Comparison of ENCODE assay signal across 10 cellular contexts in genomic region chr20:56429496-56429895, GRCh38. TPM values are rescaled to one million over a fixed set of nuclear protein-coding genes. Genes with fewer than 3 reads are reported as not detected.
DNase-seq lines count a peak whose midpoint lies in the region; ATAC-seq, FAIRE-seq and TF ChIP-seq lines count a peak whose summit lies in the region.
"Had no signal": no experiment of that assay in that cellular context is flagged by ENCODE, and none has a peak within 500 bp of the region (broad histone marks: within the 10 kb centered on the region; RNA-seq: fewer than 3 reads in every experiment).

No MANE protein-coding gene starts in this region.

- H3K9me1 ChIP-seq in keratinocyte (ENCODE audit: control insufficient read depth, extremely low read depth, insufficient read depth, low read length): no peaks in the 10 kb centered on the region

- H3K9me3 ChIP-seq in keratinocyte (ENCODE audit: control insufficient read depth, low read depth, low read length): no peaks in the 10 kb centered on the region
- no peaks in the 10 kb centered on the region for H3K9me3 ChIP-seq in SJCRH30 (replicated peaks)
- H3K9me3 ChIP-seq: thoracic aorta had no signal

- H3K4me2 ChIP-seq in keratinocyte (ENCODE audit: control insufficient read depth, extremely low read depth, insufficient read depth, low read depth, low read length): no peak overlapping the region

- H3K27ac ChIP-seq in keratinocyte (ENCODE audit: control insufficient read depth, insufficient read depth, low read length) (no peak overlapping the region), SJCRH30 (no peak overlapping the region)
- H3K27ac ChIP-seq: thoracic aorta had no signal

- peak overlapping the region; percentile 31 for H2AFZ ChIP-seq in keratinocyte (ENCODE audit: control insufficient read depth, low read length)

- H3K36me3 ChIP-seq in keratinocyte (ENCODE audit: control insufficient read depth in 2 of 2, extremely low read depth in 1 of 2, insufficient read depth in 2 of 2, low read length in 2 of 2) (no peaks in the 10 kb centered on the region), SJCRH30 (no peaks in the 10 kb centered on the region)
- H3K36me3 ChIP-seq: thoracic aorta had no signal

- TF ChIP-seq CTCF in keratinocyte (optimal IDR thresholded peaks at IDR 0.05 in 1 of 3, IDR thresholded peaks at IDR 0.05 in 1 of 3, conservative IDR thresholded peaks at IDR 0.05 in 1 of 3; ENCODE audit: extremely low read depth in 1 of 3, insufficient read depth in 2 of 3, low read length in 3 of 3): no peak

- peak; percentile 38 for DNase-seq in stimulated activated CD4-positive, alpha-beta T cell treated with anti-CD3 and anti-CD28 coated beads, Interleukin-12 subunit alpha, Interleukin-12 subunit beta, amount 100 ng/mL, for 4 hours
- no peak for DNase-seq in stimulated activated CD4-positive, alpha-beta T cell treated with anti-CD3 and anti-CD28 coated beads, Interleukin-2, amount 100 ng/mL, for 48 hours
- DNase-seq in activated CD8-positive, alpha-beta memory T cell treated with anti-CD3 and anti-CD28 coated beads, Interleukin-2, amount 50 U/mL, for 48 hours: peak; percentile 62
- DNase-seq in keratinocyte (ENCODE audit: low read depth, low spot score) (peak; percentile 40), SJCRH30 (no peak), DMS153 treated with DMSO at 0.1 percent for 48 hours (lab: John Stamatoyannopoulos, UW; ENCODE audit: unreplicated experiment) (no peak)

- ATAC-seq in GM18858 (IDR thresholded peaks at IDR 0.05; ENCODE audit: unreplicated experiment) (no peak), HG03378 (IDR thresholded peaks at IDR 0.05; ENCODE audit: unreplicated experiment) (no peak)

- no peaks in the 10 kb centered on the region for H4K20me1 ChIP-seq in keratinocyte (ENCODE audit: control insufficient read depth, extremely low read depth, insufficient read depth, low read length)

- H3K27me3 ChIP-seq in keratinocyte (ENCODE audit: control insufficient read depth, extremely low read depth, insufficient read depth, low read length) (no peaks in the 10 kb centered on the region), SJCRH30 (no peaks in the 10 kb centered on the region)

- dilution Hi-C loops in keratinocyte (cut with MboI; ENCODE audit: extremely low pct_ligation_motif_present, low sequenced_read_pairs): no loop called here

- H3K79me2 ChIP-seq in keratinocyte (ENCODE audit: control insufficient read depth, insufficient read depth, low read length): no peaks in the 10 kb centered on the region

- H3K4me3 ChIP-seq in keratinocyte (ENCODE audit: control insufficient read depth in 2 of 3, extremely low read depth in 1 of 3, insufficient read depth in 2 of 3, low read depth in 1 of 3, low read length in 3 of 3) (no peak overlapping the region), SJCRH30 (no peak overlapping the region)
- H3K4me3 ChIP-seq: thoracic aorta had no signal

- H3K4me1 ChIP-seq in keratinocyte (ENCODE audit: control insufficient read depth, extremely low read depth, insufficient read depth, low read length): peaks cover 13% of the 10 kb centered on the region
- peaks cover 29% of the 10 kb centered on the region for H3K4me1 ChIP-seq in SJCRH30

- H3K9ac ChIP-seq in keratinocyte (ENCODE audit: control insufficient read depth, extremely low read depth, insufficient read depth, low read length): no peak overlapping the region

- no peak for FAIRE-seq in keratinocyte (lab: Jason Lieb, UNC)
- FAIRE-seq: islet of Langerhans had no signal

RNA-seq across cellular contexts. Expression of gene CASS4, which starts 17.4 kb away (rescaled TPM):
- polyA plus RNA-seq in keratinocyte: 0.01 to 0.10 TPM in 2 of 3 replicates, not detected in the other
- 0.45 TPM for polyA plus RNA-seq in keratinocyte (2011; ENCODE audit: low read depth)
- 0.02 TPM in 1 of 2 replicates, not detected in the other for polyA plus RNA-seq in keratinocyte (2011; cell fraction: cytosol; rRNA removed)
- 0.17 and 0.19 TPM in 2 replicates for polyA plus RNA-seq in keratinocyte (2011; cell fraction: nucleus; rRNA removed)
- 0.45 TPM in 1 of 2 replicates, not detected in the other for polyA plus RNA-seq in keratinocyte (2012; ENCODE audit: low replicate concordance)
- 0.13 to 0.26 TPM in 2 of 3 replicates, not detected in the other for polyA minus RNA-seq in keratinocyte
- not detected for polyA minus RNA-seq in keratinocyte (2011; cell fraction: cytosol; rRNA and poly(A)+ RNA removed)
- not detected in 2 replicates for polyA minus RNA-seq in keratinocyte (2011; cell fraction: nucleus; rRNA and poly(A)+ RNA removed)
- total RNA-seq in SJCRH30 (2014; rRNA removed; shearing (Covaris generic)): 4.9 and 5.1 TPM in 2 replicates

RNA-seq across cellular contexts. Expression of gene CSTF1, which starts 37.1 kb away (rescaled TPM):
- 40.3 to 43.3 TPM (median 41.8 TPM) in 3 replicates for polyA plus RNA-seq in keratinocyte
- polyA plus RNA-seq in keratinocyte (2011; ENCODE audit: low read depth): 8.7 TPM
- 25.7 and 42.5 TPM in 2 replicates for polyA plus RNA-seq in keratinocyte (2011; cell fraction: cytosol; rRNA removed)
- 46.9 and 50.4 TPM in 2 replicates for polyA plus RNA-seq in keratinocyte (2011; cell fraction: nucleus; rRNA removed)
- polyA plus RNA-seq in keratinocyte (2012; ENCODE audit: low replicate concordance): 15.7 and 34.4 TPM in 2 replicates
- polyA minus RNA-seq in keratinocyte: 54.4 to 78.1 TPM (median 73.0 TPM) in 3 replicates
- 29.2 TPM for polyA minus RNA-seq in keratinocyte (2011; cell fraction: cytosol; rRNA and poly(A)+ RNA removed)
- 21.7 and 44.8 TPM in 2 replicates for polyA minus RNA-seq in keratinocyte (2011; cell fraction: nucleus; rRNA and poly(A)+ RNA removed)
- total RNA-seq in SJCRH30 (2014; rRNA removed; shearing (Covaris generic)): 158 and 167 TPM in 2 replicates

RNA-seq across cellular contexts. Expression of gene AURKA, which starts 37.5 kb away (rescaled TPM):
- 10.9 to 36.1 TPM (median 31.4 TPM) in 3 replicates for polyA plus RNA-seq in keratinocyte
- 1.3 TPM for polyA plus RNA-seq in keratinocyte (2011; ENCODE audit: low read depth)
- 11.1 and 17.5 TPM in 2 replicates for polyA plus RNA-seq in keratinocyte (2011; cell fraction: cytosol; rRNA removed)
- polyA plus RNA-seq in keratinocyte (2011; cell fraction: nucleus; rRNA removed): 12.9 and 13.5 TPM in 2 replicates
- polyA plus RNA-seq in keratinocyte (2012; ENCODE audit: low replicate concordance): 1.1 and 22.6 TPM in 2 replicates
- 5.3 to 23.4 TPM (median 10.5 TPM) in 3 replicates for polyA minus RNA-seq in keratinocyte
- polyA minus RNA-seq in keratinocyte (2011; cell fraction: cytosol; rRNA and poly(A)+ RNA removed): 9.0 TPM
- polyA minus RNA-seq in keratinocyte (2011; cell fraction: nucleus; rRNA and poly(A)+ RNA removed): 5.2 and 6.9 TPM in 2 replicates
- 225 and 240 TPM in 2 replicates for total RNA-seq in SJCRH30 (2014; rRNA removed; shearing (Covaris generic))

RNA-seq across cellular contexts. Expression of gene RTF2, which starts 38.9 kb away (rescaled TPM):
- 54.9 to 63.4 TPM (median 58.8 TPM) in 3 replicates for polyA plus RNA-seq in keratinocyte
- polyA plus RNA-seq in keratinocyte (2011; ENCODE audit: low read depth): 120 TPM
- 54.0 and 54.4 TPM in 2 replicates for polyA plus RNA-seq in keratinocyte (2011; cell fraction: cytosol; rRNA removed)
- 40.9 and 47.8 TPM in 2 replicates for polyA plus RNA-seq in keratinocyte (2011; cell fraction: nucleus; rRNA removed)
- polyA plus RNA-seq in keratinocyte (2012; ENCODE audit: low replicate concordance): 54.2 and 59.9 TPM in 2 replicates
- 20.1 to 32.6 TPM (median 32.2 TPM) in 3 replicates for polyA minus RNA-seq in keratinocyte
- 25.7 TPM for polyA minus RNA-seq in keratinocyte (2011; cell fraction: cytosol; rRNA and poly(A)+ RNA removed)
- 13.2 and 14.3 TPM in 2 replicates for polyA minus RNA-seq in keratinocyte (2011; cell fraction: nucleus; rRNA and poly(A)+ RNA removed)
- total RNA-seq in SJCRH30 (2014; rRNA removed; shearing (Covaris generic)): 188 and 199 TPM in 2 replicates

Comparison
In these comparisons a context has a peak if more than half of its experiments do, and no peak if none do; other contexts are left out.
1. DNase-seq: peak in stimulated activated CD4-positive, alpha-beta T cell treated with anti-CD3 and anti-CD28 coated beads, Interleukin-12 subunit alpha, Interleukin-12 subunit beta, amount 100 ng/mL, for 4 hours (single experiment), activated CD8-positive, alpha-beta memory T cell treated with anti-CD3 and anti-CD28 coated beads, Interleukin-2, amount 50 U/mL, for 48 hours (single experiment) and keratinocyte (single experiment); none in stimulated activated CD4-positive, alpha-beta T cell treated with anti-CD3 and anti-CD28 coated beads, Interleukin-2, amount 100 ng/mL, for 48 hours (0 of 2), SJCRH30 (0 of 2) and DMS153 treated with DMSO at 0.1 percent for 48 hours (single experiment).